Comparison of ENCODE assay signal across 10 cellular contexts in genomic region chr9:134403292-134403681, GRCh38.
DNase-seq lines count a peak whose midpoint lies in the region; ATAC-seq and TF ChIP-seq lines count a peak whose summit lies in the region.
"Had no signal": no experiment of that assay in that cellular context is flagged by ENCODE, and none has a peak within 500 bp of the region (broad histone marks: within the 10 kb centered on the region; RNA-seq: fewer than 3 reads in every experiment).

No MANE protein-coding gene starts in this region.

- no peak for ATAC-seq in stimulated activated naive CD8-positive, alpha-beta T cell treated with anti-CD3 and anti-CD28 coated beads, Interleukin-15, amount 100 ng/mL, for 72 hours
- ATAC-seq in stimulated activated naive CD8-positive, alpha-beta T cell treated with anti-CD3 and anti-CD28 coated beads, Interleukin-15, Interleukin-2, amounts not matched to agents 100 U/mL and 50 U/mL, for 24 hours = no peak

- 83% methylated on average over 1 of the region's 11 CpGs; no CpG with 5 or more reads in 1 of the 2 donors for WGBS in esophagus squamous epithelium, 2 donors

- H3K36me3 ChIP-seq in esophagus squamous epithelium = peaks cover 0 to 41% (median 8%) of the 10 kb centered on the region in 3 donors
- H3K36me3 ChIP-seq in neutrophil = peaks cover 30% of the 10 kb centered on the region
- no peaks in the 10 kb centered on the region for H3K36me3 ChIP-seq in vagina
- H3K36me3 ChIP-seq in MG63 = peaks cover 22% of the 10 kb centered on the region

- peaks cover 0 to 14% of the 10 kb centered on the region in 2 donors for H3K9me3 Mint-ChIP-seq in stimulated activated naive CD8-positive, alpha-beta T cell treated with anti-CD3 and anti-CD28 coated beads, Interleukin-15, amount 100 ng/mL, for 72 hours

- H3K27me3 ChIP-seq in esophagus squamous epithelium (no peaks in the 10 kb centered on the region), neutrophil (no peaks in the 10 kb centered on the region), vagina (no peaks in the 10 kb centered on the region), MG63 (no peaks in the 10 kb centered on the region)

- H3K4me3 ChIP-seq in esophagus squamous epithelium (no peak overlapping the region), neutrophil (ENCODE audit: low read depth in 1 of 2, low read length in 1 of 2) (peak overlapping the region; percentile 63 to 67), vagina (peak overlapping the region in 1 of 2 donors; percentile 16), MG63 (no peak overlapping the region)

- TF ChIP-seq CTCF in esophagus squamous epithelium (IDR thresholded peaks at IDR 0.05) (no peak), neutrophil (IDR thresholded peaks at IDR 0.05) (no peak), vagina (IDR thresholded peaks at IDR 0.05) (no peak)

- H3K27ac Mint-ChIP-seq in stimulated activated naive CD8-positive, alpha-beta T cell treated with anti-CD3 and anti-CD28 coated beads, Interleukin-15, amount 100 ng/mL, for 72 hours = no peak overlapping the region

- H3K4me1 Mint-ChIP-seq in stimulated activated naive CD8-positive, alpha-beta T cell treated with anti-CD3 and anti-CD28 coated beads, Interleukin-15, amount 100 ng/mL, for 72 hours = peaks cover 68% of the 10 kb centered on the region

- no peak for TF ChIP-seq POLR2A in esophagus squamous epithelium (IDR thresholded peaks at IDR 0.05)
- no peak for TF ChIP-seq POLR2A in vagina (IDR thresholded peaks at IDR 0.05)

- H3K27me3 Mint-ChIP-seq in stimulated activated naive CD8-positive, alpha-beta T cell treated with anti-CD3 and anti-CD28 coated beads, Interleukin-15, amount 100 ng/mL, for 72 hours = peaks cover 23% of the 10 kb centered on the region
- H3K27me3 Mint-ChIP-seq: naive B cell had no signal

- H3K9me3 ChIP-seq in esophagus squamous epithelium (no peaks in the 10 kb centered on the region), neutrophil (no peaks in the 10 kb centered on the region), vagina (no peaks in the 10 kb centered on the region), MG63 (peaks cover 8% of the 10 kb centered on the region)

- no peak for DNase-seq in stimulated activated naive CD8-positive, alpha-beta T cell treated with anti-CD3 and anti-CD28 coated beads, Interleukin-15, amount 100 ng/mL, for 72 hours
- DNase-seq in stimulated activated naive CD8-positive, alpha-beta T cell treated with anti-CD3 and anti-CD28 coated beads, Interleukin-15, Interleukin-2, amounts not matched to agents 100 U/mL and 50 U/mL, for 24 hours = no peak
- DNase-seq in esophagus squamous epithelium (lab: John Stamatoyannopoulos, UW) (no peak), vagina (ENCODE audit: extremely low spot score in 2 of 2) (no peak), dedifferentiated amniotic fluid mesenchymal stem cell (ENCODE audit: extremely low spot score) (no peak), MG63 (no peak), epidermal melanocyte (ENCODE audit: insufficient read length, low spot score) (no peak)
- DNase-seq: naive B cell, NCI-H187 had no signal

- peak overlapping the region; percentile 37 to 59 for H3K4me3 Mint-ChIP-seq in stimulated activated naive CD8-positive, alpha-beta T cell treated with anti-CD3 and anti-CD28 coated beads, Interleukin-15, amount 100 ng/mL, for 72 hours

- intact Hi-C loops in esophagus squamous epithelium (cut with DNase I) (no loop called here), vagina (cut with DNase I) (no loop called here)

- H3K4me1 ChIP-seq in esophagus squamous epithelium (peaks cover 59 to 89% (median 62%) of the 10 kb centered on the region in 3 donors), neutrophil (ENCODE audit: control insufficient read depth in 1 of 2, insufficient read depth in 1 of 2, low read depth in 1 of 2, low read length in 1 of 2) (peaks cover 95 to 100% of the 10 kb centered on the region in 2 experiments), vagina (peaks cover 77% of the 10 kb centered on the region)

- H3K27ac ChIP-seq in esophagus squamous epithelium (peak overlapping the region; percentile 48 to 91 (median 87)), neutrophil (peak overlapping the region; percentile 100), vagina (peak overlapping the region; percentile 77)

Comparison
In these comparisons a context has a peak if more than half of its experiments do, and no peak if none do; other contexts are left out.
1. H3K4me3 ChIP-seq: peak in neutrophil (2 of 2); none in esophagus squamous epithelium (0 of 4) and MG63 (single experiment).
2. Peak in every context shown above with its lines, with median percentiles within 50 percentile points of each other: H3K27ac ChIP-seq.